10 cellular contexts compared by ENCODE assay signal in genomic region chr4:99885063-99885664, GRCh38. TPM values are rescaled to one million over a fixed set of nuclear protein-coding genes. Genes with fewer than 3 reads are reported as not detected.
DNase-seq lines count a peak whose midpoint lies in the region; ATAC-seq and TF ChIP-seq lines count a peak whose summit lies in the region.
"Had no signal": no experiment of that assay in that cellular context is flagged by ENCODE, and none has a peak within 500 bp of the region (broad histone marks: within the 10 kb centered on the region; RNA-seq: fewer than 3 reads in every experiment).

No MANE protein-coding gene starts in this region.

- no peak for TF ChIP-seq POLR2A in spleen (IDR thresholded peaks at IDR 0.05)

- DNase-seq in activated naive CD4-positive, alpha-beta T cell treated with anti-CD3 and anti-CD28 coated beads, Interleukin-2, amount 50 U/mL, for 16 hours: peak; percentile 17
- no peak for DNase-seq in activated naive CD4-positive, alpha-beta T cell treated with anti-CD3 and anti-CD28 coated beads, Interleukin-2, amount 50 U/mL, for 72 hours (ENCODE audit: low spot score in 2 of 2)
- DNase-seq in SK-MEL-5 (ENCODE audit: low read depth, low spot score): peak; percentile 51
- peak; percentile 34 to 59 for DNase-seq in fibroblast of lung (ENCODE audit: low read depth in 2 of 2)
- DNase-seq in spleen: no peak
- DNase-seq in cortex of kidney (lab: John Stamatoyannopoulos, UW): no peak
- no peak for DNase-seq in activated T-cell treated with anti-CD3 and anti-CD28 coated beads, Interleukin-2, amount 50 U/mL, for 24 hours

- no peak for ATAC-seq in activated naive CD4-positive, alpha-beta T cell treated with anti-CD3 and anti-CD28 coated beads, Interleukin-2, amount 50 U/mL, for 72 hours
- ATAC-seq in HG03280 (IDR thresholded peaks at IDR 0.05; ENCODE audit: unreplicated experiment): peak; percentile 59

- peaks cover 10% of the 10 kb centered on the region for H3K4me1 Mint-ChIP-seq in activated T-cell treated with anti-CD3 and anti-CD28 coated beads, Interleukin-2, amount 50 U/mL, for 24 hours (ENCODE audit: low read depth)

- 73 to 86% (median 77%) methylated on average over 2 of the region's 2 CpGs for WGBS in spleen, 5 donors

- H3K79me2 ChIP-seq in fibroblast of lung (ENCODE audit: control insufficient read depth, insufficient read depth, low read length): peaks cover 13% of the 10 kb centered on the region

- H3K27me3 Mint-ChIP-seq in activated T-cell treated with anti-CD3 and anti-CD28 coated beads, Interleukin-2, amount 50 U/mL, for 24 hours: no peaks in the 10 kb centered on the region
- H3K27me3 Mint-ChIP-seq: central memory CD8-positive, alpha-beta T cell; stimulated activated naive CD8-positive, alpha-beta T cell treated with anti-CD3 and anti-CD28 coated beads, Interleukin-15, Interleukin-2, amounts not matched to agents 100 ng/mL and 50 ng/mL, for 24 hours had no signal

- H2AFZ ChIP-seq in fibroblast of lung (ENCODE audit: low read length): no peak overlapping the region

- H3K4me3 Mint-ChIP-seq in activated T-cell treated with anti-CD3 and anti-CD28 coated beads, Interleukin-2, amount 50 U/mL, for 24 hours: no peak overlapping the region
- H3K4me3 Mint-ChIP-seq: central memory CD8-positive, alpha-beta T cell; stimulated activated naive CD8-positive, alpha-beta T cell treated with anti-CD3 and anti-CD28 coated beads, Interleukin-15, Interleukin-2, amounts not matched to agents 100 ng/mL and 50 ng/mL, for 24 hours had no signal

- no peaks in the 10 kb centered on the region for H4K20me1 ChIP-seq in fibroblast of lung (ENCODE audit: control insufficient read depth, extremely low read depth, insufficient read depth, low read length)

- peak; percentile 41 to 42 for TF ChIP-seq CTCF in fibroblast of lung (conservative IDR thresholded peaks at IDR 0.05 in 1 of 2, IDR thresholded peaks at IDR 0.05 in 1 of 2; ENCODE audit: low read depth in 1 of 2, low read length in 2 of 2)
- TF ChIP-seq CTCF in spleen (IDR thresholded peaks at IDR 0.05 in 8 of 11, conservative IDR thresholded peaks at IDR 0.05 in 3 of 11): peak in 9 of 11 experiments; percentile 6 to 51 (median 37)

- H3K9me3 ChIP-seq in fibroblast of lung (ENCODE audit: control insufficient read depth, insufficient read depth, low read depth, low read length) (no peaks in the 10 kb centered on the region), spleen (no peaks in the 10 kb centered on the region)

- in situ Hi-C loops in SK-MEL-5 (cut with HindIII; ENCODE audit: low pct_unique_long_range_greater_than_20kb, low sequenced_read_pairs): no loop called here

- no peaks in the 10 kb centered on the region for H3K9me3 Mint-ChIP-seq in activated naive CD4-positive, alpha-beta T cell treated with anti-CD3 and anti-CD28 coated beads, Interleukin-2, amount 50 U/mL, for 72 hours
- no peaks in the 10 kb centered on the region for H3K9me3 Mint-ChIP-seq in activated T-cell treated with anti-CD3 and anti-CD28 coated beads, Interleukin-2, amount 50 U/mL, for 24 hours
- H3K9me3 Mint-ChIP-seq: central memory CD8-positive, alpha-beta T cell; stimulated activated naive CD8-positive, alpha-beta T cell treated with anti-CD3 and anti-CD28 coated beads, Interleukin-15, Interleukin-2, amounts not matched to agents 100 ng/mL and 50 ng/mL, for 24 hours had no signal

- peaks cover 0 to 2% of the 10 kb centered on the region in 2 donors for H3K36me3 Mint-ChIP-seq in activated naive CD4-positive, alpha-beta T cell treated with anti-CD3 and anti-CD28 coated beads, Interleukin-2, amount 50 U/mL, for 72 hours
- H3K36me3 Mint-ChIP-seq in activated T-cell treated with anti-CD3 and anti-CD28 coated beads, Interleukin-2, amount 50 U/mL, for 24 hours (ENCODE audit: low read depth): peaks cover 67% of the 10 kb centered on the region

- H3K9ac ChIP-seq in fibroblast of lung (ENCODE audit: insufficient read depth, low read length): no peak overlapping the region

- H3K27me3 ChIP-seq in fibroblast of lung (ENCODE audit: control insufficient read depth, insufficient read depth, low read length) (no peaks in the 10 kb centered on the region), spleen (replicated peaks in 1 of 7) (no peaks in the 10 kb centered on the region)

- intact Hi-C loops in spleen (cut with DNase I; ENCODE audit: low total_unique reads): no loop called here

- H3K27ac Mint-ChIP-seq in activated naive CD4-positive, alpha-beta T cell treated with anti-CD3 and anti-CD28 coated beads, Interleukin-2, amount 50 U/mL, for 72 hours: no peak overlapping the region
- H3K27ac Mint-ChIP-seq in activated T-cell treated with anti-CD3 and anti-CD28 coated beads, Interleukin-2, amount 50 U/mL, for 24 hours: no peak overlapping the region
- H3K27ac Mint-ChIP-seq: stimulated activated naive CD8-positive, alpha-beta T cell treated with anti-CD3 and anti-CD28 coated beads, Interleukin-15, Interleukin-2, amounts not matched to agents 100 ng/mL and 50 ng/mL, for 24 hours had no signal

- no peak overlapping the region for H3K27ac ChIP-seq in fibroblast of lung (ENCODE audit: insufficient read depth, low read length)
- no peak overlapping the region for H3K27ac ChIP-seq in spleen

- no peak overlapping the region for H3K4me3 ChIP-seq in fibroblast of lung (replicated peaks in 1 of 4; ENCODE audit: control extremely low read depth in 1 of 4, insufficient read depth in 1 of 4, low read depth in 3 of 4, low read length in 4 of 4)
- H3K4me3 ChIP-seq in spleen: no peak overlapping the region

- no peak overlapping the region for H3K4me2 ChIP-seq in fibroblast of lung (ENCODE audit: extremely low read depth, insufficient read depth, low read length)

- H3K4me1 ChIP-seq in fibroblast of lung (ENCODE audit: control insufficient read depth, extremely low read depth, insufficient read depth, low read length): no peaks in the 10 kb centered on the region
- peaks cover 0 to 31% (median 13%) of the 10 kb centered on the region in 6 donors for H3K4me1 ChIP-seq in spleen

- peaks cover 3% of the 10 kb centered on the region for H3K36me3 ChIP-seq in fibroblast of lung (ENCODE audit: control insufficient read depth, insufficient read depth, low read length)
- H3K36me3 ChIP-seq in spleen: peaks cover 0 to 85% (median 58%) of the 10 kb centered on the region in 6 donors

RNA-seq across cellular contexts. Expression of gene LAMTOR3, which starts 9.1 kb away (rescaled TPM):
- total RNA-seq in activated naive CD4-positive, alpha-beta T cell treated with anti-CD3 and anti-CD28 coated beads, Interleukin-2, amount 50 U/mL, for 72 hours: 10 to 100 TPM; 27.4 to 38.7 TPM
- 64.0 and 65.0 TPM in 2 replicates for total RNA-seq in SK-MEL-5 (2014; rRNA removed; shearing (Covaris generic))
- polyA plus RNA-seq in SK-MEL-5 (2015; cell fraction: cytosol; rRNA removed): 37.8 and 41.6 TPM in 2 replicates
- polyA plus RNA-seq in SK-MEL-5 (2015; cell fraction: nucleus; rRNA removed): 28.6 and 34.9 TPM in 2 replicates
- total RNA-seq in fibroblast of lung: 23.4 and 24.1 TPM in 2 replicates
- polyA plus RNA-seq in fibroblast of lung: 68.1 and 95.5 TPM in 2 replicates
- polyA plus RNA-seq in fibroblast of lung (2012): 29.6 and 39.2 TPM in 2 replicates
- 1.6 and 3.6 TPM in 2 replicates for polyA minus RNA-seq in fibroblast of lung (ENCODE audit: low replicate concordance)
- total RNA-seq in spleen: 10 to 100 TPM; 22.4 to 50.1 (median 34.8) TPM
- polyA plus RNA-seq in spleen: 10 to 100 TPM; 28.6 to 52.6 (median 43.8) TPM

Comparison
In these comparisons a context has a peak if more than half of its experiments do, and no peak if none do; other contexts are left out.
1. DNase-seq: peak in activated naive CD4-positive, alpha-beta T cell treated with anti-CD3 and anti-CD28 coated beads, Interleukin-2, amount 50 U/mL, for 16 hours (single experiment), SK-MEL-5 (single experiment) and fibroblast of lung (2 of 2); none in activated naive CD4-positive, alpha-beta T cell treated with anti-CD3 and anti-CD28 coated beads, Interleukin-2, amount 50 U/mL, for 72 hours (0 of 2), spleen (single experiment), cortex of kidney (single experiment) and activated T-cell treated with anti-CD3 and anti-CD28 coated beads, Interleukin-2, amount 50 U/mL, for 24 hours (single experiment).